Comparison of ENCODE assay signal across 26 cellular contexts in the genomic region with DNA sequence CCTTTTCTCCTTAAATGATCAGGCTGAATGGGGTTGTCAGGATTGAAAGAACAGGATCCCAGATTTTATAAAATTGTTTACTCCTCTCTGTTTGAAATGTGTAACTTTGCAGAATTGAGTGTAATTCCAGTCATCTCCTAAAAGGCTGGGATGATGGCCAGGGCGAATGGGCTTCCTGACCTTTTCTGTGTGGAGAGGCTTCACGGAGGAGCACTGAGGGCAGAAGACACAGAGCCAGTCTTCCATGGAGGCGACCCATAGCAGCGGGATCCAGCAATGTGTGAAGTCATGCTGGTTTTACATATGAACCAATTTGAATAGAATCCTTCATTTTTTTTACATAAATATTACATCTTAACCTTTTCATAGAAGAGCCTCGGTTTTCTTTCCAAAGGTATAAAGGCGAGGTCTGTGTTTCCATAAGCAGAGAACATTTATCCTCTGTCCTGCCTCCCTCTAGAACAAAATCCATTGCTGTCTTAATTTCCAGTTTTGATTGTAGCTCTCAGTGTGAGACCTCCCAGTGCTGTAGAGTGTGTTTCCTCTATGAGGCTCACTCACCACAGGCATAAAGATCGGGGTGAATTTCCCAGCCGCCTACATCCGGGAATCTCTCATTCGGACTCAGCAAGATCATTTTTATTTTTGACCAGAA.
"Had no signal": no experiment of that assay in that cellular context is flagged by ENCODE, and none has a peak within 500 bp of the region (broad histone marks: within the 10 kb centered on the region; RNA-seq: fewer than 3 reads in every experiment).

No MANE protein-coding gene starts in this region.

- H3K27me3 Mint-ChIP-seq: activated CD4-positive, alpha-beta T cell treated with anti-CD3 and anti-CD28 coated beads for 36 hours; activated naive CD8-positive, alpha-beta T cell; dendritic cell treated with granulocyte-macrophage colony-stimulating factor and Interleukin-4, amounts not matched to agents 40 ng/mL and 50 ng/mL, for 4 days had no signal

- H3K9me3 Mint-ChIP-seq: nephron progenitor cell had no signal

- H3K9me3 ChIP-seq: left lung, pancreas, psoas muscle, suprapubic skin, tibial nerve, vagina had no signal

- H3K36me3 Mint-ChIP-seq: activated naive CD8-positive, alpha-beta T cell; immature natural killer cell had no signal

- H3K36me3 ChIP-seq: cardiac muscle cell, left lung, pancreas, spleen, suprapubic skin, tibial nerve, vagina had no signal

- H3K27ac ChIP-seq: cardiac muscle cell, left lung, pancreas, psoas muscle, spleen, suprapubic skin, tibial nerve, vagina had no signal

- ATAC-seq: activated CD4-positive, alpha-beta T cell treated with anti-CD3 and anti-CD28 coated beads for 36 hours; esophagus mucosa; left lung; pancreas; psoas muscle had no signal

- H3K4me3 ChIP-seq: cardiac muscle cell, left lung, lung, pancreas, psoas muscle, spleen, suprapubic skin, tibial nerve, vagina had no signal

- H3K4me1 Mint-ChIP-seq: activated CD4-positive, alpha-beta T cell treated with anti-CD3 and anti-CD28 coated beads for 36 hours; immature natural killer cell had no signal

- FAIRE-seq: pancreas had no signal

- H3K4me3 Mint-ChIP-seq: activated CD4-positive, alpha-beta T cell treated with anti-CD3 and anti-CD28 coated beads for 36 hours; activated naive CD8-positive, alpha-beta T cell; dendritic cell treated with granulocyte-macrophage colony-stimulating factor and Interleukin-4, amounts not matched to agents 40 ng/mL and 50 ng/mL, for 4 days; endodermal cell; immature natural killer cell; nephron progenitor cell had no signal

- H3K27me3 ChIP-seq: cardiac muscle cell, left lung, pancreas, spleen, suprapubic skin, tibial nerve, vagina had no signal

- DNase-seq: activated CD4-positive, alpha-beta T cell treated with anti-CD3 and anti-CD28 coated beads for 36 hours; activated CD4-positive, alpha-beta T cell treated with anti-CD3 and anti-CD28 coated beads, Interleukin-2, amount 50 U/mL, for 4 hours; activated CD4-positive, CD25-positive, alpha-beta regulatory T cell; activated effector memory CD4-positive, alpha-beta T cell treated with Interleukin-2 at 50 U/mL for 16 hours; activated naive CD4-positive, alpha-beta T cell treated with Interleukin-2 at 50 U/mL for 16 hours; activated T-cell treated with anti-CD3 and anti-CD28 coated beads for 4 hours; anterior cingulate cortex; endodermal cell; foreskin fibroblast; head of caudate nucleus; hypothalamus; immature natural killer cell; left lung; nephron progenitor cell; pancreas; psoas muscle; spleen; stimulated activated naive CD4-positive, alpha-beta T cell had no signal

- H3K27ac Mint-ChIP-seq: activated CD4-positive, alpha-beta T cell treated with anti-CD3 and anti-CD28 coated beads for 36 hours; activated naive CD8-positive, alpha-beta T cell; dendritic cell treated with granulocyte-macrophage colony-stimulating factor and Interleukin-4, amounts not matched to agents 40 ng/mL and 50 ng/mL, for 4 days; endodermal cell; immature natural killer cell; nephron progenitor cell had no signal

- H3K4me1 ChIP-seq: left lung, psoas muscle, spleen had no signal
